In the genomic region with DNA sequence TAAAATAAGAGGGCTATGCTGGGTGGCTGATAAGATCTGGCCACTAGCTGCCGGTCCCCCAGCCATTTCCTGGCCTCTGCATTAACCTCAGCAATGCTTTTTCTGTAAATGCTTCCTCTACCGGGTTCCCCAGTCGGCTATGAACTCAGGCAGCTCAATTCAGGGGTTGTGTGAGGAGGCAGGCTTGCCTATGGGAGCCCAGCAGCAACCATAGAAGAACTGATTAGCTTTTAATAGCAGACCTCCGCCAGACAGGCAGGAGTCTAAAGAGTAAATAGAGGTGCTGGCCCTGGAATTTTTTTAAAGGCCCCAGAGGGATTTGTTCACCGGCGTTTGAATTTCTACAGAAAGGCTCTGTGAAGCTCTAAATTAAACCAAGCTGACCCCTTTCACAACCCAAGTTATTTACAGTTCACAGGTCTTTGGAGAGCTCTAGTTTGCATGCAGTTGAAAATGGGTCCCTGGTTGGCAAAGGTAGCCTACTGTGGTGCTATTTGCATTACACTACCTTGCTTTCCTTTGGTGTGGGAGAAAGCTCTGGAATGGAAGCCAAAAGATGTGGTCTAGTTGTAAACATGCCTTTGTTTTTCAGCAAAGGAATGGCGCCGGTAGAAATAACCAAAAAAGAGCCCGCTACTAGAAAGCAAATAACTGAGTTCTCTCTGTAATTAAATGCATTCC, we compare ENCODE assay signal across 16 cellular contexts.
DNase-seq lines count a peak whose midpoint lies in the region; ATAC-seq and TF ChIP-seq lines count a peak whose summit lies in the region.
"Had no signal": no experiment of that assay in that cellular context is flagged by ENCODE, and none has a peak within 500 bp of the region (broad histone marks: within the 10 kb centered on the region; RNA-seq: fewer than 3 reads in every experiment).

No MANE protein-coding gene starts in this region.

- no peaks in the 10 kb centered on the region for H3K36me3 ChIP-seq in mesodermal cell (ENCODE audit: control insufficient read depth, insufficient read depth, low read length)

- in situ Hi-C loops in KBM-7 (cut with MboI; ENCODE audit: low pct_unique_long_range_greater_than_20kb, low sequenced_read_pairs) = no loop called here

- H3K9me3 ChIP-seq in mesodermal cell (ENCODE audit: control insufficient read depth, low read length) = no peaks in the 10 kb centered on the region

- TF ChIP-seq CTCF in choroid plexus epithelial cell (conservative IDR thresholded peaks at IDR 0.05; ENCODE audit: low read depth, low read length) = no peak

- peaks cover 62% of the 10 kb centered on the region for H3K4me1 ChIP-seq in mesodermal cell (ENCODE audit: control insufficient read depth, insufficient read depth, low read length, poor library complexity, severe bottlenecking)

- peak overlapping the region; percentile 91 for H3K27ac ChIP-seq in mesodermal cell (ENCODE audit: low read depth, low read length, severe bottlenecking)
- H3K27ac ChIP-seq: PC-9 had no signal

- peak; percentile 18 for DNase-seq in DMS153 (lab: John Stamatoyannopoulos, UW)
- peak; percentile 3 for DNase-seq in KBM-7
- DNase-seq in choroid plexus epithelial cell (ENCODE audit: low read depth) = peak; percentile 2
- no peak for DNase-seq in DMS53 treated with DMSO at 0.1 percent for 48 hours (lab: John Stamatoyannopoulos, UW; ENCODE audit: unreplicated experiment)
- DNase-seq in NCI-H345 (lab: John Stamatoyannopoulos, UW) = no peak
- DNase-seq: activated CD4-positive, alpha-beta T cell treated with anti-CD3 and anti-CD28 coated beads, Interleukin-2, amount 10 ng/mL, durations not matched to agents 7 days and 5 days; DMS79 treated with DMSO at 0.1 percent for 48 hours; NCI-H2029; PC-9; stimulated activated CD4-positive, alpha-beta T cell treated with anti-CD3 and anti-CD28 coated beads, Interleukin-4, amount 100 ng/mL, for 24 hours; stimulated activated naive CD4-positive, alpha-beta T cell had no signal

- H3K4me3 ChIP-seq in choroid plexus epithelial cell (ENCODE audit: low read depth, low read length) (no peak overlapping the region), mesodermal cell (ENCODE audit: extremely low read depth, insufficient read depth, low read length, poor library complexity, severe bottlenecking) (no peak overlapping the region)
- H3K4me3 ChIP-seq: K562, PC-9 had no signal

- ATAC-seq in HG02678 (IDR thresholded peaks at IDR 0.05; ENCODE audit: unreplicated experiment) (no peak), HG02973 (IDR thresholded peaks at IDR 0.05; ENCODE audit: unreplicated experiment) (no peak)
- ATAC-seq: activated T-helper 17 cell treated with anti-CD3 and anti-CD28 coated beads, Interleukin-2, amount 50 U/mL, for 72 hours; K562 had no signal

- 0 to 14% methylated on average over 1 to 2 of the region's 9 CpGs for WGBS in mesodermal cell (ENCODE audit: insufficient coverage in 2 of 2), 2 experiments

Comparison
In these comparisons a context has a peak if more than half of its experiments do, and no peak if none do; other contexts are left out.
1. DNase-seq: peak in DMS153 (single experiment), KBM-7 (single experiment) and choroid plexus epithelial cell (single experiment); none in DMS53 treated with DMSO at 0.1 percent for 48 hours (single experiment) and NCI-H345 (single experiment).